Comparison of ENCODE assay signal across 1 cellular context in genomic region chr5:95669540-95669939, GRCh38.
TF ChIP-seq lines count a peak whose summit lies in the region.

No MANE protein-coding gene starts in this region.

TF ChIP-seq in WTC11, 78 proteins besides CTCF, POLR2A, EP300 and RAD21 (continued from another document):
- TF ChIP-seq, protein P1, sequence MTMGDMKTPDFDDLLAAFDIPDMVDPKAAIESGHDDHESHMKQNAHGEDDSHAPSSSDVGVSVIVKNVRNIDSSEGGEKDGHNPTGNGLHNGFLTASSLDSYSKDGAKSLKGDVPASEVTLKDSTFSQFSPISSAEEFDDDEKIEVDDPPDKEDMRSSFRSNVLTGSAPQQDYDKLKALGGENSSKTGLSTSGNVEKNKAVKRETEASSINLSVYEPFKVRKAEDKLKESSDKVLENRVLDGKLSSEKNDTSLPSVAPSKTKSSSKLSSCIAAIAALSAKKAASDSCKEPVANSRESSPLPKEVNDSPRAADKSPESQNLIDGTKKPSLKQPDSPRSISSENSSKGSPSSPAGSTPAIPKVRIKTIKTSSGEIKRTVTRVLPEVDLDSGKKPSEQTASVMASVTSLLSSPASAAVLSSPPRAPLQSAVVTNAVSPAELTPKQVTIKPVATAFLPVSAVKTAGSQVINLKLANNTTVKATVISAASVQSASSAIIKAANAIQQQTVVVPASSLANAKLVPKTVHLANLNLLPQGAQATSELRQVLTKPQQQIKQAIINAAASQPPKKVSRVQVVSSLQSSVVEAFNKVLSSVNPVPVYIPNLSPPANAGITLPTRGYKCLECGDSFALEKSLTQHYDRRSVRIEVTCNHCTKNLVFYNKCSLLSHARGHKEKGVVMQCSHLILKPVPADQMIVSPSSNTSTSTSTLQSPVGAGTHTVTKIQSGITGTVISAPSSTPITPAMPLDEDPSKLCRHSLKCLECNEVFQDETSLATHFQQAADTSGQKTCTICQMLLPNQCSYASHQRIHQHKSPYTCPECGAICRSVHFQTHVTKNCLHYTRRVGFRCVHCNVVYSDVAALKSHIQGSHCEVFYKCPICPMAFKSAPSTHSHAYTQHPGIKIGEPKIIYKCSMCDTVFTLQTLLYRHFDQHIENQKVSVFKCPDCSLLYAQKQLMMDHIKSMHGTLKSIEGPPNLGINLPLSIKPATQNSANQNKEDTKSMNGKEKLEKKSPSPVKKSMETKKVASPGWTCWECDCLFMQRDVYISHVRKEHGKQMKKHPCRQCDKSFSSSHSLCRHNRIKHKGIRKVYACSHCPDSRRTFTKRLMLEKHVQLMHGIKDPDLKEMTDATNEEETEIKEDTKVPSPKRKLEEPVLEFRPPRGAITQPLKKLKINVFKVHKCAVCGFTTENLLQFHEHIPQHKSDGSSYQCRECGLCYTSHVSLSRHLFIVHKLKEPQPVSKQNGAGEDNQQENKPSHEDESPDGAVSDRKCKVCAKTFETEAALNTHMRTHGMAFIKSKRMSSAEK (CRISPR knock-in tag; IDR thresholded peaks at IDR 0.05; ENCODE audit: borderline replicate concordance) = no peak
- TF ChIP-seq TEAD4 (CRISPR knock-in tag; IDR thresholded peaks at IDR 0.05) = no peak
- no peak for TF ChIP-seq SMAD4 (CRISPR knock-in tag; IDR thresholded peaks at IDR 0.05)
- no peak for TF ChIP-seq RORB (CRISPR knock-in tag; IDR thresholded peaks at IDR 0.05)
- no peak for TF ChIP-seq GTF2I (CRISPR knock-in tag; conservative IDR thresholded peaks at IDR 0.05)
- no peak for TF ChIP-seq CREM (CRISPR knock-in tag; IDR thresholded peaks at IDR 0.05)
- no peak for TF ChIP-seq NR1H2 (CRISPR knock-in tag; IDR thresholded peaks at IDR 0.05)
- TF ChIP-seq, protein P2, sequence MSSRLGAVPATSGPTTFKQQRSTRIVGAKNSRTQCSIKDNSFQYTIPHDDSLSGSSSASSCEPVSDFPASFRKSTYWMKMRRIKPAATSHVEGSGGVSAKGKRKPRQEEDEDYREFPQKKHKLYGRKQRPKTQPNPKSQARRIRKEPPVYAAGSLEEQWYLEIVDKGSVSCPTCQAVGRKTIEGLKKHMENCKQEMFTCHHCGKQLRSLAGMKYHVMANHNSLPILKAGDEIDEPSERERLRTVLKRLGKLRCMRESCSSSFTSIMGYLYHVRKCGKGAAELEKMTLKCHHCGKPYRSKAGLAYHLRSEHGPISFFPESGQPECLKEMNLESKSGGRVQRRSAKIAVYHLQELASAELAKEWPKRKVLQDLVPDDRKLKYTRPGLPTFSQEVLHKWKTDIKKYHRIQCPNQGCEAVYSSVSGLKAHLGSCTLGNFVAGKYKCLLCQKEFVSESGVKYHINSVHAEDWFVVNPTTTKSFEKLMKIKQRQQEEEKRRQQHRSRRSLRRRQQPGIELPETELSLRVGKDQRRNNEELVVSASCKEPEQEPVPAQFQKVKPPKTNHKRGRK (CRISPR knock-in tag; IDR thresholded peaks at IDR 0.05; ENCODE audit: borderline replicate concordance) = no peak
- TF ChIP-seq, protein P3, sequence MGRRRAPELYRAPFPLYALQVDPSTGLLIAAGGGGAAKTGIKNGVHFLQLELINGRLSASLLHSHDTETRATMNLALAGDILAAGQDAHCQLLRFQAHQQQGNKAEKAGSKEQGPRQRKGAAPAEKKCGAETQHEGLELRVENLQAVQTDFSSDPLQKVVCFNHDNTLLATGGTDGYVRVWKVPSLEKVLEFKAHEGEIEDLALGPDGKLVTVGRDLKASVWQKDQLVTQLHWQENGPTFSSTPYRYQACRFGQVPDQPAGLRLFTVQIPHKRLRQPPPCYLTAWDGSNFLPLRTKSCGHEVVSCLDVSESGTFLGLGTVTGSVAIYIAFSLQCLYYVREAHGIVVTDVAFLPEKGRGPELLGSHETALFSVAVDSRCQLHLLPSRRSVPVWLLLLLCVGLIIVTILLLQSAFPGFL (CRISPR knock-in tag; IDR thresholded peaks at IDR 0.05; ENCODE audit: borderline replicate concordance) = no peak
- no peak for TF ChIP-seq ETV6 (CRISPR knock-in tag; IDR thresholded peaks at IDR 0.05)
- no peak for TF ChIP-seq CREB1 (CRISPR knock-in tag; IDR thresholded peaks at IDR 0.05)
- TF ChIP-seq FOXK1 (CRISPR knock-in tag; IDR thresholded peaks at IDR 0.05) = no peak
